Comparison of ENCODE assay signal across 8 cellular contexts in genomic region chr11:18526521-18527296, GRCh38. TPM values are rescaled to one million over a fixed set of nuclear protein-coding genes. Genes with fewer than 3 reads are reported as not detected.
A peak's percentile ranks its signal among the peaks of the same experiment; 100 is the strongest.
DNase-seq lines count a peak whose midpoint lies in the region; ATAC-seq and TF ChIP-seq lines count a peak whose summit lies in the region.

TSS of gene TSG101 (minus strand) at chr11:18526942. CDS start at chr11:18526816, 126 bp downstream.

- peak within 1 kb of the TSS; percentile 91 to 96 for H3K9ac ChIP-seq in mucosa of rectum (ENCODE audit: low read depth in 1 of 2, low read length in 2 of 2)

- DNase-seq in DMS79 (lab: John Stamatoyannopoulos, UW) = peak; percentile 86
- peak; percentile 93 for DNase-seq in KG1 (lab: John Stamatoyannopoulos, UW)
- peak; percentile 95 for DNase-seq in activated T-cell treated with anti-CD3 and anti-CD28 coated beads, Interleukin-2, amount 50 U/mL, for 24 hours
- peak; percentile 95 for DNase-seq in erythroblast (lab: John Stamatoyannopoulos, UW)
- peak; percentile 88 to 89 for DNase-seq in stimulated activated CD8-positive, alpha-beta memory T cell treated with anti-CD3 and anti-CD28 coated beads, Interleukin-4, amount 100 ng/mL, for 4 hours (ENCODE audit: low read depth in 2 of 2, low spot score in 1 of 2)

- H3K9me3 ChIP-seq in mucosa of rectum (ENCODE audit: control insufficient read depth in 2 of 2, low read length in 2 of 2) = no peaks in the 10 kb centered on the region

- H3K27me3 ChIP-seq in mucosa of rectum (ENCODE audit: control insufficient read depth in 2 of 2, insufficient read depth in 2 of 2, low read length in 2 of 2) = no peaks in the 10 kb centered on the region

- H3K36me3 ChIP-seq in mucosa of rectum (ENCODE audit: control insufficient read depth in 2 of 2, insufficient read depth in 2 of 2, low read length in 2 of 2) = no peaks in the 10 kb centered on the region

- H3K27me3 Mint-ChIP-seq in activated T-cell treated with anti-CD3 and anti-CD28 coated beads, Interleukin-2, amount 50 U/mL, for 24 hours = no peaks in the 10 kb centered on the region

- peak within 1 kb of the TSS; percentile 94 to 96 for H3K4me3 ChIP-seq in mucosa of rectum (ENCODE audit: low read length in 2 of 2)

- peak; percentile 92 for ATAC-seq in GM21737 (IDR thresholded peaks at IDR 0.05; ENCODE audit: unreplicated experiment)

- peaks cover 10 to 14% of the 10 kb centered on the region in 2 donors for H3K4me1 ChIP-seq in mucosa of rectum (ENCODE audit: control insufficient read depth in 2 of 2, insufficient read depth in 2 of 2, low read length in 2 of 2)

- H3K36me3 Mint-ChIP-seq in activated T-cell treated with anti-CD3 and anti-CD28 coated beads, Interleukin-2, amount 50 U/mL, for 24 hours (ENCODE audit: low read depth) = peaks cover 53% of the 10 kb centered on the region

- peaks cover 54% of the 10 kb centered on the region for H3K4me1 Mint-ChIP-seq in activated T-cell treated with anti-CD3 and anti-CD28 coated beads, Interleukin-2, amount 50 U/mL, for 24 hours (ENCODE audit: low read depth)

- H3K9me3 Mint-ChIP-seq in activated T-cell treated with anti-CD3 and anti-CD28 coated beads, Interleukin-2, amount 50 U/mL, for 24 hours = no peaks in the 10 kb centered on the region

- peak within 1 kb of the TSS; percentile 100 for H3K27ac Mint-ChIP-seq in activated T-cell treated with anti-CD3 and anti-CD28 coated beads, Interleukin-2, amount 50 U/mL, for 24 hours

- peak within 1 kb of the TSS; percentile 99 for H3K4me3 Mint-ChIP-seq in activated T-cell treated with anti-CD3 and anti-CD28 coated beads, Interleukin-2, amount 50 U/mL, for 24 hours

- TF ChIP-seq POLR2A in erythroblast (IDR thresholded peaks at IDR 0.05; ENCODE audit: low read length) = peak; percentile 98

- peak within 1 kb of the TSS; percentile 98 to 99 for H3K27ac ChIP-seq in mucosa of rectum (ENCODE audit: low read depth in 2 of 2, low read length in 2 of 2)

TF ChIP-seq in PFSK-1, 5 proteins besides CTCF, POLR2A, EP300 and RAD21:
- TF ChIP-seq REST (IDR thresholded peaks at IDR 0.05; ENCODE audit: insufficient read depth in 1 of 2, low read depth in 2 of 2, low read length in 2 of 2) (peak; percentile 5 to 69; a peak in 1 of 4 replicates), SIN3A (IDR thresholded peaks at IDR 0.05; ENCODE audit: borderline replicate concordance, insufficient read depth, low read length) (peak; percentile 72; the same call in 1 of the 2 replicates), POLR2AphosphoS5 (IDR thresholded peaks at IDR 0.05; ENCODE audit: low read depth, low read length) (peak; percentile 97), FOXP2 (optimal IDR thresholded peaks at IDR 0.05; ENCODE audit: borderline replicate concordance, extremely low read depth, extremely low read length, insufficient read depth) (peak; percentile 98), TAF1 (IDR thresholded peaks at IDR 0.05; ENCODE audit: borderline replicate concordance, insufficient read depth, low read length) (peak; percentile 88)

RNA-seq across cellular contexts. Expression of gene TSG101, which starts in this region (rescaled TPM):
- polyA plus RNA-seq in PFSK-1 (2012; ENCODE audit: insufficient read length, low read depth) = 149 TPM

Comparison
In these comparisons a context has a peak if more than half of its experiments do, and no peak if none do; other contexts are left out.
1. Peak in every context shown above with its lines: DNase-seq, ATAC-seq, H3K4me3 ChIP-seq and H3K27ac ChIP-seq.